In genomic region chr11:133134561-133135173, GRCh38 we compare ENCODE assay signal across 1 cellular context.
TF ChIP-seq lines count a peak whose summit lies in the region.

No MANE protein-coding gene starts in this region.

TF ChIP-seq in GM23338, 12 proteins besides CTCF, POLR2A, EP300 and RAD21 (continued from another document):
- no peak for TF ChIP-seq ZNF462 (CRISPR knock-in tag; IDR thresholded peaks at IDR 0.05)
- no peak for TF ChIP-seq STAT1 (IDR thresholded peaks at IDR 0.05; ENCODE audit: unreplicated experiment)
- no peak for TF ChIP-seq JUNB (IDR thresholded peaks at IDR 0.05; ENCODE audit: unreplicated experiment)
- TF ChIP-seq ETS1 (IDR thresholded peaks at IDR 0.05) = no peak
